14 cellular contexts compared by ENCODE assay signal in genomic region chr1:165894591-165894990, GRCh38.
A peak's percentile ranks its signal among the peaks of the same experiment; 100 is the strongest.
DNase-seq lines count a peak whose midpoint lies in the region; ATAC-seq and TF ChIP-seq lines count a peak whose summit lies in the region.
"Had no signal": no experiment of that assay in that cellular context is flagged by ENCODE, and none has a peak within 500 bp of the region (broad histone marks: within the 10 kb centered on the region; RNA-seq: fewer than 3 reads in every experiment).

No MANE protein-coding gene starts in this region.

- H3K27me3 ChIP-seq in AG04450 (ENCODE audit: control insufficient read depth, insufficient read depth, low read length) (no peaks in the 10 kb centered on the region), mesenchymal stem cell (ENCODE audit: control insufficient read depth in 1 of 2, insufficient read depth in 1 of 2, low read length in 2 of 2) (no peaks in the 10 kb centered on the region)
- H3K27me3 ChIP-seq: adrenal gland, hepatocyte had no signal

- H2BK15ac ChIP-seq in mesenchymal stem cell (ENCODE audit: low read depth, poor library complexity, severe bottlenecking), result no peak overlapping the region

- H3K4me3 ChIP-seq in AG04450 (ENCODE audit: low read depth, low read length) (no peak overlapping the region), LNCaP clone FGC (ENCODE audit: low read depth, low read length) (no peak overlapping the region), mesenchymal stem cell (ENCODE audit: insufficient read depth in 1 of 2, low read depth in 1 of 2, low read length in 2 of 2) (no peak overlapping the region)
- H3K4me3 ChIP-seq: adrenal gland, hepatocyte had no signal

- H3K4me2 ChIP-seq in mesenchymal stem cell (ENCODE audit: low read length, poor library complexity, severe bottlenecking), result no peak overlapping the region
- H3K4me2 ChIP-seq: hepatocyte had no signal

- DNase-seq in AG04450 (ENCODE audit: low read depth, low spot score) (no peak), LNCaP clone FGC (ENCODE audit: low read depth) (peak; percentile 85), brain pericyte (ENCODE audit: low read depth, low spot score) (peak; percentile 85), mesenchymal stem cell (no peak), COLO668 (lab: John Stamatoyannopoulos, UW; ENCODE audit: unreplicated experiment) (no peak)
- DNase-seq: activated B cell treated with CpG ODN at 0.5 μM for 24 hours; activated CD8-positive, alpha-beta memory T cell treated with anti-CD3 and anti-CD28 coated beads for 24 hours; adrenal gland; NCI-H774; T-cell had no signal

- no peak overlapping the region for H3K14ac ChIP-seq in mesenchymal stem cell (ENCODE audit: low read length in 2 of 2)

- peaks cover 18% of the 10 kb centered on the region for H3K79me1 ChIP-seq in mesenchymal stem cell (replicated peaks; ENCODE audit: low read length, poor library complexity, severe bottlenecking)

- no peak overlapping the region for H2AFZ ChIP-seq in mesenchymal stem cell (ENCODE audit: low read depth, low read length)
- H2AFZ ChIP-seq: hepatocyte had no signal

- H3K4ac ChIP-seq in mesenchymal stem cell (ENCODE audit: low read depth in 1 of 2, low read length in 2 of 2), result no peak overlapping the region

- H3K4me1 ChIP-seq in mesenchymal stem cell (ENCODE audit: control insufficient read depth, insufficient read depth, low read depth, low read length), result peaks cover 48% of the 10 kb centered on the region
- H3K4me1 ChIP-seq: adrenal gland had no signal

- no peak overlapping the region for H2BK5ac ChIP-seq in mesenchymal stem cell (ENCODE audit: low read depth, low read length, poor library complexity, severe bottlenecking)

- 68% methylated on average over 4 of the region's 4 CpGs for WGBS in mesenchymal stem cell

- POLR2A ChIA-PET in AG04450 (lab: Yijun Ruan, JAX), result interaction anchor here (2.4 kb wide), 1 partner anchor 125 kb away, joined by 10 read pairs; the partner anchor contains the start of gene TMCO1

- H3K9ac ChIP-seq in mesenchymal stem cell (ENCODE audit: low read length), result peak overlapping the region; percentile 85

- peak overlapping the region; percentile 27 for H4K8ac ChIP-seq in mesenchymal stem cell (ENCODE audit: low read length)

- H3K18ac ChIP-seq in mesenchymal stem cell (ENCODE audit: low read depth in 1 of 2, low read length in 2 of 2), result peak overlapping the region; percentile 44 to 49

- no peak for ATAC-seq in HG02588 (IDR thresholded peaks at IDR 0.05; ENCODE audit: unreplicated experiment)
- no peak for ATAC-seq in HG02642 (IDR thresholded peaks at IDR 0.05; ENCODE audit: poor library complexity, unreplicated experiment)
- ATAC-seq in HG03565 (IDR thresholded peaks at IDR 0.05; ENCODE audit: unreplicated experiment), result no peak
- ATAC-seq: T-cell had no signal

- H3K27ac ChIP-seq in AG04450 (ENCODE audit: low read depth, low read length) (peak overlapping the region; percentile 39), mesenchymal stem cell (ENCODE audit: low read length, poor library complexity, severe bottlenecking) (no peak overlapping the region)
- H3K27ac ChIP-seq: adrenal gland, hepatocyte had no signal

- peak overlapping the region; percentile 6 to 59 for H2BK12ac ChIP-seq in mesenchymal stem cell (ENCODE audit: low read length in 2 of 2)

- peak overlapping the region; percentile 76 for H2AK5ac ChIP-seq in mesenchymal stem cell (ENCODE audit: low read length, severe bottlenecking)

- H3K36me3 ChIP-seq in mesenchymal stem cell (ENCODE audit: control insufficient read depth in 1 of 2, insufficient read depth in 2 of 2, low read depth in 1 of 2, low read length in 2 of 2), result peaks cover 12 to 36% of the 10 kb centered on the region in 2 experiments

- CTCF ChIA-PET in AG04450 (lab: Charles Lee), result interaction anchor here (1.0 to 1.5 kb wide), 2 partner anchors 10 to 19 kb away, joined by 3 to 4 read pairs; no protein-coding TSS in a partner anchor

- no peak overlapping the region for H4K91ac ChIP-seq in mesenchymal stem cell (ENCODE audit: low read length)

- TF ChIP-seq CTCF in AG04450 (IDR thresholded peaks at IDR 0.05; ENCODE audit: low read depth, low read length) (peak; percentile 11; the same call in 1 of the 2 replicates), LNCaP clone FGC (IDR thresholded peaks at IDR 0.05; ENCODE audit: control insufficient read depth, extremely low read depth, insufficient read depth) (peak; percentile 50)

- H3K9me3 ChIP-seq in AG04450 (ENCODE audit: control insufficient read depth, insufficient read depth, low read length) (no peaks in the 10 kb centered on the region), mesenchymal stem cell (ENCODE audit: control insufficient read depth, low read length) (no peaks in the 10 kb centered on the region)
- H3K9me3 ChIP-seq: adrenal gland had no signal

- no peak overlapping the region for H3K23ac ChIP-seq in mesenchymal stem cell (ENCODE audit: low read length in 2 of 2)

- H2BK120ac ChIP-seq in mesenchymal stem cell (ENCODE audit: low read depth, low read length), result no peak overlapping the region

Comparison
In these comparisons a context has a peak if more than half of its experiments do, and no peak if none do; other contexts are left out.
1. DNase-seq: peak in LNCaP clone FGC (single experiment) and brain pericyte (single experiment); none in AG04450 (single experiment), mesenchymal stem cell (single experiment) and COLO668 (single experiment).